In genomic region chr12:94033112-94033511, GRCh38 we compare ENCODE assay signal across 15 cellular contexts.
DNase-seq lines count a peak whose midpoint lies in the region; ATAC-seq and TF ChIP-seq lines count a peak whose summit lies in the region.
"Had no signal": no experiment of that assay in that cellular context is flagged by ENCODE, and none has a peak within 500 bp of the region (broad histone marks: within the 10 kb centered on the region; RNA-seq: fewer than 3 reads in every experiment).

No MANE protein-coding gene starts in this region.

- peaks cover 41% of the 10 kb centered on the region for H3K4me1 Mint-ChIP-seq in activated CD4-positive, alpha-beta T cell treated with anti-CD3 and anti-CD28 coated beads, Interleukin-2, amount 10 ng/mL, durations not matched to agents 7 days and 5 days
- H3K4me1 Mint-ChIP-seq in activated CD8-positive, alpha-beta T cell treated with anti-CD3 and anti-CD28 coated beads for 36 hours (ENCODE audit: low read depth), result peaks cover 34% of the 10 kb centered on the region

- TF ChIP-seq CTCF in activated CD8-positive, alpha-beta T cell treated with anti-CD3 and anti-CD28 coated beads for 36 hours (IDR thresholded peaks at IDR 0.05), result no peak
- TF ChIP-seq CTCF in thoracic aorta (IDR thresholded peaks at IDR 0.05), result no peak

- POLR2A ChIA-PET in activated CD4-positive, alpha-beta T cell treated with anti-CD3 and anti-CD28 coated beads, Interleukin-2, amount 10 ng/mL, durations not matched to agents 7 days and 5 days (lab: Charles Lee), result no interaction called here
- POLR2A ChIA-PET in activated CD8-positive, alpha-beta T cell treated with anti-CD3 and anti-CD28 coated beads for 36 hours (lab: Charles Lee), result no interaction called here

- peak overlapping the region; percentile 38 to 51 for H3K27ac ChIP-seq in thoracic aorta
- H3K27ac ChIP-seq: A549, C4-2B had no signal

- H3K9me3 ChIP-seq in thoracic aorta, result no peaks in the 10 kb centered on the region

- peak; percentile 20 for DNase-seq in activated CD4-positive, alpha-beta T cell treated with anti-CD3 and anti-CD28 coated beads, Interleukin-2, amount 10 ng/mL, durations not matched to agents 7 days and 5 days
- no peak for DNase-seq in activated CD4-positive, alpha-beta T cell treated with anti-CD3 and anti-CD28 coated beads, Interleukin-2, amount 50 U/mL, for 48 hours
- DNase-seq in stimulated activated naive CD4-positive, alpha-beta T cell (lab: John Stamatoyannopoulos, UW), result peak in 4 of 6 experiments; percentile 2 to 57 (median 50)
- DNase-seq in stimulated activated naive CD4-positive, alpha-beta T cell treated with Interleukin-2 at 50 U/mL for 16 hours (lab: John Stamatoyannopoulos, UW), result no peak
- DNase-seq in activated CD8-positive, alpha-beta T cell treated with anti-CD3 and anti-CD28 coated beads for 36 hours, result no peak
- DNase-seq in thoracic aorta (ENCODE audit: low spot score), result no peak
- DNase-seq in glomerular visceral epithelial cell (ENCODE audit: extremely low spot score), result no peak
- no peak for DNase-seq in NCI-H1092 (lab: John Stamatoyannopoulos, UW)
- DNase-seq: DMS79, H9, Karpas-422, NCI-H2029 treated with DMSO at 0.1 percent for 48 hours, NCI-H510A had no signal

- H3K9me3 Mint-ChIP-seq in activated CD4-positive, alpha-beta T cell treated with anti-CD3 and anti-CD28 coated beads, Interleukin-2, amount 10 ng/mL, durations not matched to agents 7 days and 5 days, result peaks cover 36% of the 10 kb centered on the region
- H3K9me3 Mint-ChIP-seq in activated CD8-positive, alpha-beta T cell treated with anti-CD3 and anti-CD28 coated beads for 36 hours, result peaks cover 10% of the 10 kb centered on the region

- peaks cover 24% of the 10 kb centered on the region for H3K36me3 Mint-ChIP-seq in activated CD4-positive, alpha-beta T cell treated with anti-CD3 and anti-CD28 coated beads, Interleukin-2, amount 10 ng/mL, durations not matched to agents 7 days and 5 days (ENCODE audit: low read depth)
- no peaks in the 10 kb centered on the region for H3K36me3 Mint-ChIP-seq in activated CD8-positive, alpha-beta T cell treated with anti-CD3 and anti-CD28 coated beads for 36 hours (ENCODE audit: low read depth)

- H3K27me3 ChIP-seq in thoracic aorta (replicated peaks; ENCODE audit: insufficient read depth), result no peaks in the 10 kb centered on the region

- CTCF ChIA-PET in activated CD4-positive, alpha-beta T cell treated with anti-CD3 and anti-CD28 coated beads, Interleukin-2, amount 10 ng/mL, durations not matched to agents 7 days and 5 days (lab: Charles Lee), result interaction anchor here (1.0 to 1.4 kb wide), 2 partner anchors 12 to 69 kb away, joined by 3 to 4 read pairs; no protein-coding TSS in a partner anchor
- CTCF ChIA-PET in activated CD8-positive, alpha-beta T cell treated with anti-CD3 and anti-CD28 coated beads for 36 hours (lab: Charles Lee), result interaction anchor here (1.2 to 2.7 kb wide), 4 partner anchors 16 to 404 kb away, joined by 3 to 20 read pairs (median 4); no protein-coding TSS in a partner anchor

- H3K4me1 ChIP-seq in thoracic aorta (ENCODE audit: control insufficient read depth in 1 of 2, low read depth in 2 of 2), result peaks cover 3 to 11% of the 10 kb centered on the region in 2 donors
- H3K4me1 ChIP-seq: A549 had no signal

- intact Hi-C loops in activated CD8-positive, alpha-beta T cell treated with anti-CD3 and anti-CD28 coated beads for 36 hours (cut with micrococcal nuclease), result no loop called here

- peaks cover 3% of the 10 kb centered on the region for H3K27me3 Mint-ChIP-seq in activated CD4-positive, alpha-beta T cell treated with anti-CD3 and anti-CD28 coated beads, Interleukin-2, amount 10 ng/mL, durations not matched to agents 7 days and 5 days
- H3K27me3 Mint-ChIP-seq in activated CD8-positive, alpha-beta T cell treated with anti-CD3 and anti-CD28 coated beads for 36 hours, result peaks cover 2% of the 10 kb centered on the region

- ATAC-seq in activated CD8-positive, alpha-beta T cell treated with anti-CD3 and anti-CD28 coated beads for 36 hours, result peak; percentile 71
- no peak for ATAC-seq in thoracic aorta (ENCODE audit: insufficient number of reproducible peaks, low FRiP score, low read depth)
- ATAC-seq: A549 had no signal

- H3K4me3 Mint-ChIP-seq in activated CD4-positive, alpha-beta T cell treated with anti-CD3 and anti-CD28 coated beads, Interleukin-2, amount 10 ng/mL, durations not matched to agents 7 days and 5 days, result no peak overlapping the region
- no peak overlapping the region for H3K4me3 Mint-ChIP-seq in activated CD8-positive, alpha-beta T cell treated with anti-CD3 and anti-CD28 coated beads for 36 hours
- H3K4me3 Mint-ChIP-seq: H9 had no signal

- H3K4me3 ChIP-seq in thoracic aorta, result no peak overlapping the region
- H3K4me3 ChIP-seq: A549 had no signal

- peak overlapping the region; percentile 77 for H3K27ac Mint-ChIP-seq in activated CD4-positive, alpha-beta T cell treated with anti-CD3 and anti-CD28 coated beads, Interleukin-2, amount 10 ng/mL, durations not matched to agents 7 days and 5 days
- no peak overlapping the region for H3K27ac Mint-ChIP-seq in activated CD8-positive, alpha-beta T cell treated with anti-CD3 and anti-CD28 coated beads for 36 hours
- H3K27ac Mint-ChIP-seq: H9 had no signal

- no peaks in the 10 kb centered on the region for H3K36me3 ChIP-seq in thoracic aorta

Comparison
In these comparisons a context has a peak if more than half of its experiments do, and no peak if none do; other contexts are left out.
1. DNase-seq: peak in activated CD4-positive, alpha-beta T cell treated with anti-CD3 and anti-CD28 coated beads, Interleukin-2, amount 10 ng/mL, durations not matched to agents 7 days and 5 days (single experiment) and stimulated activated naive CD4-positive, alpha-beta T cell (4 of 6); none in activated CD4-positive, alpha-beta T cell treated with anti-CD3 and anti-CD28 coated beads, Interleukin-2, amount 50 U/mL, for 48 hours (0 of 2), stimulated activated naive CD4-positive, alpha-beta T cell treated with Interleukin-2 at 50 U/mL for 16 hours (single experiment), activated CD8-positive, alpha-beta T cell treated with anti-CD3 and anti-CD28 coated beads for 36 hours (single experiment), thoracic aorta (single experiment), glomerular visceral epithelial cell (single experiment) and NCI-H1092 (single experiment).